In the genomic region with DNA sequence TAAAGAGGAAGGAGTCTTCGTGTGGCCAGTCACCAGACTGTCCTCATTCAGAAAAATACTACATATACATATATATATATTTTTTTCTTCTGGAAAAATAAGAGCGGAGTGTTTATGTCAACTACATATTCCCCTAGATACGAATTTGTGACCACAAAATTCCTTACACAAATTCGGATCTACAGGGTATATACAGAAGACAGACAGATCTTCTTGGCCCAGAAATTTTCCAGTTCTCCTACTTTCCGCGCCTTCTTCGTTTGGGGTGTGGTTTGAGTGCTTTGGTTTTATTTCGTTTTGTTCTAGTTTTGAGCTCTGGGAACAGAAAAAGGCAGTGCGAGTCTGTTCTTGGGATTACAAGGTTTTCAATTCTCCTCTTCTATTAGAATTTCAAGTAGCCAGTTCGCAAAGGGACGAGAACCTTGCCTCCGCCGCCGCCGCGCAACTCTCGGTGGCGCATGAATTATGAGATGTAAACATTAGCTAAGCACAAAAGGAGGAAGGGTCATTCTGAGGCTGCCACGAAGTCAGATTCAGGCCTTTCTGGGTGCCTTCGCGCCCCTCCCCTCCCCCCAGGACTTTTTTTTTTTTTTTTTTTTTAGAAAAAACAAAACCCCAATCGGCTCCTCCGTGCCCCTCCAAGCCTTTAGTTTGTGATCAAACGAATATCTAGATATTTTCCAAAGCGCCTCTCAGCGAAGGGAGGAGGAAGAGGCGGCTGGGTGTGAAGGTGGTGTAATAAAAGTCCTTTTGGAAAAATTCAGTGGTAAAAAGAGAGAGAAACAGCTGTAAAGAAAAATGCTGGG, we compare ENCODE assay signal across 1 cellular context.
TF ChIP-seq lines count a peak whose summit lies in the region.

No MANE protein-coding gene starts in this region.

TF ChIP-seq in K562, 482 proteins besides CTCF, POLR2A, EP300 and RAD21 (continued from another document and continues in another):
- TF ChIP-seq, protein P1, sequence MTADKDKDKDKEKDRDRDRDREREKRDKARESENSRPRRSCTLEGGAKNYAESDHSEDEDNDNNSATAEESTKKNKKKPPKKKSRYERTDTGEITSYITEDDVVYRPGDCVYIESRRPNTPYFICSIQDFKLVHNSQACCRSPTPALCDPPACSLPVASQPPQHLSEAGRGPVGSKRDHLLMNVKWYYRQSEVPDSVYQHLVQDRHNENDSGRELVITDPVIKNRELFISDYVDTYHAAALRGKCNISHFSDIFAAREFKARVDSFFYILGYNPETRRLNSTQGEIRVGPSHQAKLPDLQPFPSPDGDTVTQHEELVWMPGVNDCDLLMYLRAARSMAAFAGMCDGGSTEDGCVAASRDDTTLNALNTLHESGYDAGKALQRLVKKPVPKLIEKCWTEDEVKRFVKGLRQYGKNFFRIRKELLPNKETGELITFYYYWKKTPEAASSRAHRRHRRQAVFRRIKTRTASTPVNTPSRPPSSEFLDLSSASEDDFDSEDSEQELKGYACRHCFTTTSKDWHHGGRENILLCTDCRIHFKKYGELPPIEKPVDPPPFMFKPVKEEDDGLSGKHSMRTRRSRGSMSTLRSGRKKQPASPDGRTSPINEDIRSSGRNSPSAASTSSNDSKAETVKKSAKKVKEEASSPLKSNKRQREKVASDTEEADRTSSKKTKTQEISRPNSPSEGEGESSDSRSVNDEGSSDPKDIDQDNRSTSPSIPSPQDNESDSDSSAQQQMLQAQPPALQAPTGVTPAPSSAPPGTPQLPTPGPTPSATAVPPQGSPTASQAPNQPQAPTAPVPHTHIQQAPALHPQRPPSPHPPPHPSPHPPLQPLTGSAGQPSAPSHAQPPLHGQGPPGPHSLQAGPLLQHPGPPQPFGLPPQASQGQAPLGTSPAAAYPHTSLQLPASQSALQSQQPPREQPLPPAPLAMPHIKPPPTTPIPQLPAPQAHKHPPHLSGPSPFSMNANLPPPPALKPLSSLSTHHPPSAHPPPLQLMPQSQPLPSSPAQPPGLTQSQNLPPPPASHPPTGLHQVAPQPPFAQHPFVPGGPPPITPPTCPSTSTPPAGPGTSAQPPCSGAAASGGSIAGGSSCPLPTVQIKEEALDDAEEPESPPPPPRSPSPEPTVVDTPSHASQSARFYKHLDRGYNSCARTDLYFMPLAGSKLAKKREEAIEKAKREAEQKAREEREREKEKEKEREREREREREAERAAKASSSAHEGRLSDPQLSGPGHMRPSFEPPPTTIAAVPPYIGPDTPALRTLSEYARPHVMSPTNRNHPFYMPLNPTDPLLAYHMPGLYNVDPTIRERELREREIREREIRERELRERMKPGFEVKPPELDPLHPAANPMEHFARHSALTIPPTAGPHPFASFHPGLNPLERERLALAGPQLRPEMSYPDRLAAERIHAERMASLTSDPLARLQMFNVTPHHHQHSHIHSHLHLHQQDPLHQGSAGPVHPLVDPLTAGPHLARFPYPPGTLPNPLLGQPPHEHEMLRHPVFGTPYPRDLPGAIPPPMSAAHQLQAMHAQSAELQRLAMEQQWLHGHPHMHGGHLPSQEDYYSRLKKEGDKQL (CRISPR knock-in tag; IDR thresholded peaks at IDR 0.05; ENCODE audit: borderline replicate concordance) = no peak
- peak; percentile 52; the same call in 1 of the 2 replicates for TF ChIP-seq ZFX (CRISPR knock-in tag; IDR thresholded peaks at IDR 0.05)
- 0 out of 2 replicates have a peak, but pooled peaks have one; percentile 23 for TF ChIP-seq NBN (IDR thresholded peaks at IDR 0.05; ENCODE audit: low read depth)
- TF ChIP-seq NRF1 (conservative IDR thresholded peaks at IDR 0.05 in 1 of 2, IDR thresholded peaks at IDR 0.05 in 1 of 2) = peak; percentile 75 to 76
- TF ChIP-seq, protein P2, sequence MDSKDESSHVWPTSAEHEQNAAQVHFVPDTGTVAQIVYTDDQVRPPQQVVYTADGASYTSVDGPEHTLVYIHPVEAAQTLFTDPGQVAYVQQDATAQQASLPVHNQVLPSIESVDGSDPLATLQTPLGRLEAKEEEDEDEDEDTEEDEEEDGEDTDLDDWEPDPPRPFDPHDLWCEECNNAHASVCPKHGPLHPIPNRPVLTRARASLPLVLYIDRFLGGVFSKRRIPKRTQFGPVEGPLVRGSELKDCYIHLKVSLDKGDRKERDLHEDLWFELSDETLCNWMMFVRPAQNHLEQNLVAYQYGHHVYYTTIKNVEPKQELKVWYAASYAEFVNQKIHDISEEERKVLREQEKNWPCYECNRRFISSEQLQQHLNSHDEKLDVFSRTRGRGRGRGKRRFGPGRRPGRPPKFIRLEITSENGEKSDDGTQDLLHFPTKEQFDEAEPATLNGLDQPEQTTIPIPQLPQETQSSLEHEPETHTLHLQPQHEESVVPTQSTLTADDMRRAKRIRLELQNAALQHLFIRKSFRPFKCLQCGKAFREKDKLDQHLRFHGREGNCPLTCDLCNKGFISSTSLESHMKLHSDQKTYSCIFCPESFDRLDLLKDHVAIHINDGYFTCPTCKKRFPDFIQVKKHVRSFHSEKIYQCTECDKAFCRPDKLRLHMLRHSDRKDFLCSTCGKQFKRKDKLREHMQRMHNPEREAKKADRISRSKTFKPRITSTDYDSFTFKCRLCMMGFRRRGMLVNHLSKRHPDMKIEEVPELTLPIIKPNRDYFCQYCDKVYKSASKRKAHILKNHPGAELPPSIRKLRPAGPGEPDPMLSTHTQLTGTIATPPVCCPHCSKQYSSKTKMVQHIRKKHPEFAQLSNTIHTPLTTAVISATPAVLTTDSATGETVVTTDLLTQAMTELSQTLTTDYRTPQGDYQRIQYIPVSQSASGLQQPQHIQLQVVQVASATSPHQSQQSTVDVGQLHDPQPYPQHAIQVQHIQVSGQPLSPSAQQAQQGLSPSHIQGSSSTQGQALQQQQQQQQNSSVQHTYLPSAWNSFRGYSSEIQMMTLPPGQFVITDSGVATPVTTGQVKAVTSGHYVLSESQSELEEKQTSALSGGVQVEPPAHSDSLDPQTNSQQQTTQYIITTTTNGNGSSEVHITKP (IDR thresholded peaks at IDR 0.05; ENCODE audit: partially characterized antibody) = no peak
- TF ChIP-seq NFATC3 (IDR thresholded peaks at IDR 0.05) = no peak
- no peak for TF ChIP-seq GATAD2A (IDR thresholded peaks at IDR 0.05)
- no peak for TF ChIP-seq XRCC4 (IDR thresholded peaks at IDR 0.05; ENCODE audit: extremely low read depth, insufficient read depth, insufficient read length)
- TF ChIP-seq, protein P3, sequence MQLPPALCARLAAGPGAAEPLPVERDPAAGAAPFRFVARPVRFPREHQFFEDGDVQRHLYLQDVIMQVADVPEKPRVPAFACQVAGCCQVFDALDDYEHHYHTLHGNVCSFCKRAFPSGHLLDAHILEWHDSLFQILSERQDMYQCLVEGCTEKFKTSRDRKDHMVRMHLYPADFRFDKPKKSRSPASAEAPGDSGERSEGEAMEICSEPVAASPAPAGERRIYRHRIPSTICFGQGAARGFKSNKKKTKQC (CRISPR knock-in tag; IDR thresholded peaks at IDR 0.05) = no peak
- TF ChIP-seq ZNF583 (CRISPR knock-in tag; IDR thresholded peaks at IDR 0.05) = 0 out of 2 replicates have a peak, but pooled peaks have one; percentile 32
- no peak for TF ChIP-seq KAT2B (IDR thresholded peaks at IDR 0.05; ENCODE audit: low read depth, low read length)
- TF ChIP-seq BCL6 (CRISPR knock-in tag; IDR thresholded peaks at IDR 0.05) = no peak
- TF ChIP-seq, protein P4, sequence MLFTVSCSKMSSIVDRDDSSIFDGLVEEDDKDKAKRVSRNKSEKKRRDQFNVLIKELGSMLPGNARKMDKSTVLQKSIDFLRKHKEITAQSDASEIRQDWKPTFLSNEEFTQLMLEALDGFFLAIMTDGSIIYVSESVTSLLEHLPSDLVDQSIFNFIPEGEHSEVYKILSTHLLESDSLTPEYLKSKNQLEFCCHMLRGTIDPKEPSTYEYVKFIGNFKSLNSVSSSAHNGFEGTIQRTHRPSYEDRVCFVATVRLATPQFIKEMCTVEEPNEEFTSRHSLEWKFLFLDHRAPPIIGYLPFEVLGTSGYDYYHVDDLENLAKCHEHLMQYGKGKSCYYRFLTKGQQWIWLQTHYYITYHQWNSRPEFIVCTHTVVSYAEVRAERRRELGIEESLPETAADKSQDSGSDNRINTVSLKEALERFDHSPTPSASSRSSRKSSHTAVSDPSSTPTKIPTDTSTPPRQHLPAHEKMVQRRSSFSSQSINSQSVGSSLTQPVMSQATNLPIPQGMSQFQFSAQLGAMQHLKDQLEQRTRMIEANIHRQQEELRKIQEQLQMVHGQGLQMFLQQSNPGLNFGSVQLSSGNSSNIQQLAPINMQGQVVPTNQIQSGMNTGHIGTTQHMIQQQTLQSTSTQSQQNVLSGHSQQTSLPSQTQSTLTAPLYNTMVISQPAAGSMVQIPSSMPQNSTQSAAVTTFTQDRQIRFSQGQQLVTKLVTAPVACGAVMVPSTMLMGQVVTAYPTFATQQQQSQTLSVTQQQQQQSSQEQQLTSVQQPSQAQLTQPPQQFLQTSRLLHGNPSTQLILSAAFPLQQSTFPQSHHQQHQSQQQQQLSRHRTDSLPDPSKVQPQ (CRISPR knock-in tag; IDR thresholded peaks at IDR 0.05; ENCODE audit: borderline replicate concordance) = no peak
- TF ChIP-seq PCBP2 (IDR thresholded peaks at IDR 0.05; ENCODE audit: low read depth, low read length, poor library complexity, severe bottlenecking) = no peak
- TF ChIP-seq ZNF717 (CRISPR knock-in tag; IDR thresholded peaks at IDR 0.05) = no peak
- no peak for TF ChIP-seq ZNF696 (CRISPR knock-in tag; conservative IDR thresholded peaks at IDR 0.05)
- TF ChIP-seq, protein P5, sequence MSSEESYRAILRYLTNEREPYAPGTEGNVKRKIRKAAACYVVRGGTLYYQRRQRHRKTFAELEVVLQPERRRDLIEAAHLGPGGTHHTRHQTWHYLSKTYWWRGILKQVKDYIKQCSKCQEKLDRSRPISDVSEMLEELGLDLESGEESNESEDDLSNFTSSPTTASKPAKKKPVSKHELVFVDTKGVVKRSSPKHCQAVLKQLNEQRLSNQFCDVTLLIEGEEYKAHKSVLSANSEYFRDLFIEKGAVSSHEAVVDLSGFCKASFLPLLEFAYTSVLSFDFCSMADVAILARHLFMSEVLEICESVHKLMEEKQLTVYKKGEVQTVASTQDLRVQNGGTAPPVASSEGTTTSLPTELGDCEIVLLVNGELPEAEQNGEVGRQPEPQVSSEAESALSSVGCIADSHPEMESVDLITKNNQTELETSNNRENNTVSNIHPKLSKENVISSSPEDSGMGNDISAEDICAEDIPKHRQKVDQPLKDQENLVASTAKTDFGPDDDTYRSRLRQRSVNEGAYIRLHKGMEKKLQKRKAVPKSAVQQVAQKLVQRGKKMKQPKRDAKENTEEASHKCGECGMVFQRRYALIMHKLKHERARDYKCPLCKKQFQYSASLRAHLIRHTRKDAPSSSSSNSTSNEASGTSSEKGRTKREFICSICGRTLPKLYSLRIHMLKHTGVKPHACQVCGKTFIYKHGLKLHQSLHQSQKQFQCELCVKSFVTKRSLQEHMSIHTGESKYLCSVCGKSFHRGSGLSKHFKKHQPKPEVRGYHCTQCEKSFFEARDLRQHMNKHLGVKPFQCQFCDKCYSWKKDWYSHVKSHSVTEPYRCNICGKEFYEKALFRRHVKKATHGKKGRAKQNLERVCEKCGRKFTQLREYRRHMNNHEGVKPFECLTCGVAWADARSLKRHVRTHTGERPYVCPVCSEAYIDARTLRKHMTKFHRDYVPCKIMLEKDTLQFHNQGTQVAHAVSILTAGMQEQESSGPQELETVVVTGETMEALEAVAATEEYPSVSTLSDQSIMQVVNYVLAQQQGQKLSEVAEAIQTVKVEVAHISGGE (CRISPR knock-in tag; IDR thresholded peaks at IDR 0.05) = no peak
- TF ChIP-seq, protein P6, sequence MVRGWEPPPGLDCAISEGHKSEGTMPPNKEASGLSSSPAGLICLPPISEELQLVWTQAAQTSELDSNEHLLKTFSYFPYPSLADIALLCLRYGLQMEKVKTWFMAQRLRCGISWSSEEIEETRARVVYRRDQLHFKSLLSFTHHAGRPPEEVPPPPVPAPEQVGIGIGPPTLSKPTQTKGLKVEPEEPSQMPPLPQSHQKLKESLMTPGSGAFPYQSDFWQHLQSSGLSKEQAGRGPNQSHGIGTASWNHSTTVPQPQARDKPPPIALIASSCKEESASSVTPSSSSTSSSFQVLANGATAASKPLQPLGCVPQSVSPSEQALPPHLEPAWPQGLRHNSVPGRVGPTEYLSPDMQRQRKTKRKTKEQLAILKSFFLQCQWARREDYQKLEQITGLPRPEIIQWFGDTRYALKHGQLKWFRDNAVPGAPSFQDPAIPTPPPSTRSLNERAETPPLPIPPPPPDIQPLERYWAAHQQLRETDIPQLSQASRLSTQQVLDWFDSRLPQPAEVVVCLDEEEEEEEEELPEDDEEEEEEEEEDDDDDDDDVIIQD (CRISPR knock-in tag; IDR thresholded peaks at IDR 0.05) = no peak
- TF ChIP-seq ZNF57 (CRISPR knock-in tag; IDR thresholded peaks at IDR 0.05) = no peak
- TF ChIP-seq, protein P7, sequence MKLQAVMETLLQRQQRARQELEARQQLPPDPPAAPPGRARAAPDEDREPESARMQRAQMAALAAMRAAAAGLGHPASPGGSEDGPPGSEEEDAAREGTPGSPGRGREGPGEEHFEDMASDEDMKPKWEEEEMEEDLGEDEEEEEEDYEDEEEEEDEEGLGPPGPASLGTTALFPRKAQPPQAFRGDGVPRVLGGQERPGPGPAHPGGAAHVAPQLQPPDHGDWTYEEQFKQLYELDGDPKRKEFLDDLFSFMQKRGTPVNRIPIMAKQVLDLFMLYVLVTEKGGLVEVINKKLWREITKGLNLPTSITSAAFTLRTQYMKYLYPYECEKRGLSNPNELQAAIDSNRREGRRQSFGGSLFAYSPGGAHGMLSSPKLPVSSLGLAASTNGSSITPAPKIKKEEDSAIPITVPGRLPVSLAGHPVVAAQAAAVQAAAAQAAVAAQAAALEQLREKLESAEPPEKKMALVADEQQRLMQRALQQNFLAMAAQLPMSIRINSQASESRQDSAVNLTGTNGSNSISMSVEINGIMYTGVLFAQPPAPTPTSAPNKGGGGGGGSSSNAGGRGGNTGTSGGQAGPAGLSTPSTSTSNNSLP (IDR thresholded peaks at IDR 0.05; ENCODE audit: borderline replicate concordance, low read depth, low read length) = no peak
- TF ChIP-seq NCOR1 (IDR thresholded peaks at IDR 0.05) = no peak
- no peak for TF ChIP-seq TARDBP (IDR thresholded peaks at IDR 0.05)
- no peak for TF ChIP-seq GABPA (tag; conservative IDR thresholded peaks at IDR 0.05; ENCODE audit: low read depth)
- no peak for TF ChIP-seq ZC3H8 (IDR thresholded peaks at IDR 0.05)
- no peak for TF ChIP-seq ZNF507 (tag; conservative IDR thresholded peaks at IDR 0.05)
- peak; percentile 67; the same call in 1 of the 2 replicates for TF ChIP-seq GTF2E2 (tag; IDR thresholded peaks at IDR 0.05)
- TF ChIP-seq, protein P8, sequence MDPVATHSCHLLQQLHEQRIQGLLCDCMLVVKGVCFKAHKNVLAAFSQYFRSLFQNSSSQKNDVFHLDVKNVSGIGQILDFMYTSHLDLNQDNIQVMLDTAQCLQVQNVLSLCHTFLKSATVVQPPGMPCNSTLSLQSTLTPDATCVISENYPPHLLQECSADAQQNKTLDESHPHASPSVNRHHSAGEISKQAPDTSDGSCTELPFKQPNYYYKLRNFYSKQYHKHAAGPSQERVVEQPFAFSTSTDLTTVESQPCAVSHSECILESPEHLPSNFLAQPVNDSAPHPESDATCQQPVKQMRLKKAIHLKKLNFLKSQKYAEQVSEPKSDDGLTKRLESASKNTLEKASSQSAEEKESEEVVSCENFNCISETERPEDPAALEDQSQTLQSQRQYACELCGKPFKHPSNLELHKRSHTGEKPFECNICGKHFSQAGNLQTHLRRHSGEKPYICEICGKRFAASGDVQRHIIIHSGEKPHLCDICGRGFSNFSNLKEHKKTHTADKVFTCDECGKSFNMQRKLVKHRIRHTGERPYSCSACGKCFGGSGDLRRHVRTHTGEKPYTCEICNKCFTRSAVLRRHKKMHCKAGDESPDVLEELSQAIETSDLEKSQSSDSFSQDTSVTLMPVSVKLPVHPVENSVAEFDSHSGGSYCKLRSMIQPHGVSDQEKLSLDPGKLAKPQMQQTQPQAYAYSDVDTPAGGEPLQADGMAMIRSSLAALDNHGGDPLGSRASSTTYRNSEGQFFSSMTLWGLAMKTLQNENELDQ (CRISPR knock-in tag; IDR thresholded peaks at IDR 0.05; ENCODE audit: borderline replicate concordance) = no peak
